In genomic region chr13:19596086-19596485, GRCh38 we compare ENCODE assay signal across 10 cellular contexts. TPM values are rescaled to one million over a fixed set of nuclear protein-coding genes. Genes with fewer than 3 reads are reported as not detected.
"Had no signal": no experiment of that assay in that cellular context is flagged by ENCODE, and none has a peak within 500 bp of the region (broad histone marks: within the 10 kb centered on the region; RNA-seq: fewer than 3 reads in every experiment).

No MANE protein-coding gene starts in this region.

- H3K9ac ChIP-seq: KMS-11 had no signal

- H3K27ac ChIP-seq: HL-60, KMS-11 had no signal

- DNase-seq: IMR-90, KBM-7, KG1 had no signal

- H3K4me2 ChIP-seq: KMS-11 had no signal

- H3K36me3 Mint-ChIP-seq: IgD-negative memory B cell had no signal

- FAIRE-seq: HTR-8/SVneo, K562 had no signal

- H3K4me3 ChIP-seq: K562 had no signal

- ATAC-seq: K562 had no signal

RNA-seq across cellular contexts. Expression of gene TPTE2, which starts 34.8 kb away (rescaled TPM):
- total RNA-seq: HT-29, HT1080, IMR-90, K562 had no signal
- polyA plus RNA-seq: IgD-negative memory B cell, IMR-90, K562 had no signal
